In the genomic region with DNA sequence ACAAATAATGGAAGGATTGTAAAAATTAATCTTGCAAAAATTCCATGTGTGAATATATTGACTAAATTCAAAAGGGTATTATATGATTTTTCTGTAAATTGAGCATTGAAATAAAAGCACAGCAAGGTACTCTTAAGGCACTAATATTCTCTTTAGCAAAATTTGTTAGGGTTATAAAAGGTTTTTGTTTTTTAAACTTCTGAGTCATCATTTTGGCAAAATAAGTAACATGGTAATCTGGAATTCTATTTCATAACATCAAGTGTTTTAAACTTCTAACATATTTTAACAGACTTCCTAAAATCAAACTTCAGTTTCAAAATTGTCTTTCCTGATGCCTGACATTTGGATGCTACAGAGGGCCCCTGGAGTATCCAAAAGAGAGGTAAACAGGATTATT, we compare ENCODE assay signal across 32 cellular contexts.
"Had no signal": no experiment of that assay in that cellular context is flagged by ENCODE, and none has a peak within 500 bp of the region (broad histone marks: within the 10 kb centered on the region; RNA-seq: fewer than 3 reads in every experiment).

No MANE protein-coding gene starts in this region.

- FAIRE-seq: frontal cortex had no signal

- H3K36me3 Mint-ChIP-seq: brain had no signal

- H3K36me3 ChIP-seq: ascending aorta, breast epithelium, cardiac muscle cell had no signal

- H3K27ac Mint-ChIP-seq: activated CD4-positive, alpha-beta memory T cell treated with anti-CD3 and anti-CD28 coated beads, Interleukin-2, amount 10 ng/mL, durations not matched to agents 7 days and 5 days; activated CD4-positive, alpha-beta T cell treated with anti-CD3 and anti-CD28 coated beads, Interleukin-2, amount 10 ng/mL, durations not matched to agents 7 days and 5 days; activated naive CD4-positive, alpha-beta T cell treated with anti-CD3 and anti-CD28 coated beads, Interleukin-2, amount 10 ng/mL, durations not matched to agents 7 days and 5 days; activated naive CD4-positive, alpha-beta T cell treated with anti-CD3 and anti-CD28 coated beads, Interleukin-2, amount 50 U/mL, for 72 hours; activated naive CD8-positive, alpha-beta T cell treated with anti-CD3 and anti-CD28 coated beads, Interleukin-2, amount 10 ng/mL, durations not matched to agents 7 days and 5 days; activated T-cell treated with anti-CD3 and anti-CD28 coated beads, Interleukin-2, amount 50 U/mL, for 24 hours; activated T-cell treated with anti-CD3 and anti-CD28 coated beads, Interleukin-2, amount 50 U/mL, for 72 hours; brain; dendritic cell treated with granulocyte-macrophage colony-stimulating factor and Interleukin-4, amounts not matched to agents 40 ng/mL and 50 ng/mL, for 4 days; endodermal cell; WTC11 had no signal

- H3K4me3 ChIP-seq: ascending aorta, breast epithelium, cardiac muscle cell, coronary artery, dorsolateral prefrontal cortex had no signal

- H3K4me1 ChIP-seq: ascending aorta, breast epithelium had no signal

- DNase-seq: activated CD4-positive, alpha-beta memory T cell treated with anti-CD3 and anti-CD28 coated beads, Interleukin-2, amount 10 ng/mL, durations not matched to agents 7 days and 5 days; activated CD4-positive, alpha-beta T cell treated with anti-CD3 and anti-CD28 coated beads for 1 hour; activated CD4-positive, alpha-beta T cell treated with anti-CD3 and anti-CD28 coated beads for 4 hours; activated CD4-positive, alpha-beta T cell treated with anti-CD3 and anti-CD28 coated beads, Interleukin-2, amount 10 ng/mL, durations not matched to agents 7 days and 5 days; activated CD4-positive, alpha-beta T cell treated with anti-CD3 and anti-CD28 coated beads, Interleukin-2, amount 50 U/mL, for 4 hours; activated CD8-positive, alpha-beta memory T cell treated with anti-CD3 and anti-CD28 coated beads, Interleukin-2, amount 50 U/mL, for 48 hours; activated gamma-delta T cell; activated naive CD4-positive, alpha-beta T cell; activated naive CD4-positive, alpha-beta T cell treated with anti-CD3 and anti-CD28 coated beads, Interleukin-2, amount 10 ng/mL, durations not matched to agents 7 days and 5 days; activated naive CD8-positive, alpha-beta T cell treated with anti-CD3 and anti-CD28 coated beads, Interleukin-2, amount 10 ng/mL, durations not matched to agents 7 days and 5 days; activated T-cell treated with anti-CD3 and anti-CD28 coated beads for 4 hours; activated T-cell treated with anti-CD3 and anti-CD28 coated beads, Interleukin-2, amount 50 U/mL, for 24 hours; activated T-cell treated with anti-CD3 and anti-CD28 coated beads, Interleukin-2, amount 50 U/mL, for 72 hours; central memory CD4-positive, alpha-beta T cell; cerebellar nuclear complex; dorsolateral prefrontal cortex; effector memory CD4-positive, alpha-beta T cell; endodermal cell; foreskin fibroblast; head of caudate nucleus; T-helper 2 cell had no signal

- H3K27ac ChIP-seq: ascending aorta, breast epithelium, cardiac muscle cell, coronary artery, dorsolateral prefrontal cortex, VCaP had no signal

- H3K27me3 ChIP-seq: ascending aorta, breast epithelium, cardiac muscle cell had no signal

- H3K4me3 Mint-ChIP-seq: activated CD4-positive, alpha-beta memory T cell treated with anti-CD3 and anti-CD28 coated beads, Interleukin-2, amount 10 ng/mL, durations not matched to agents 7 days and 5 days; activated CD4-positive, alpha-beta T cell treated with anti-CD3 and anti-CD28 coated beads, Interleukin-2, amount 10 ng/mL, durations not matched to agents 7 days and 5 days; activated naive CD4-positive, alpha-beta T cell treated with anti-CD3 and anti-CD28 coated beads, Interleukin-2, amount 10 ng/mL, durations not matched to agents 7 days and 5 days; activated naive CD8-positive, alpha-beta T cell treated with anti-CD3 and anti-CD28 coated beads, Interleukin-2, amount 10 ng/mL, durations not matched to agents 7 days and 5 days; activated T-cell treated with anti-CD3 and anti-CD28 coated beads, Interleukin-2, amount 50 U/mL, for 24 hours; activated T-cell treated with anti-CD3 and anti-CD28 coated beads, Interleukin-2, amount 50 U/mL, for 72 hours; brain; dendritic cell treated with granulocyte-macrophage colony-stimulating factor and Interleukin-4, amounts not matched to agents 40 ng/mL and 50 ng/mL, for 4 days; endodermal cell; WTC11 had no signal

- H3K4me1 Mint-ChIP-seq: brain, endodermal cell had no signal

- ATAC-seq: activated naive CD4-positive, alpha-beta T cell treated with anti-CD3 and anti-CD28 coated beads, Interleukin-2, amount 50 U/mL, for 72 hours; activated T-cell treated with anti-CD3 and anti-CD28 coated beads, Interleukin-2, amount 50 U/mL, for 72 hours; esophagus mucosa; WTC11 had no signal

- H3K27me3 Mint-ChIP-seq: activated CD4-positive, alpha-beta memory T cell treated with anti-CD3 and anti-CD28 coated beads, Interleukin-2, amount 10 ng/mL, durations not matched to agents 7 days and 5 days; activated T-cell treated with anti-CD3 and anti-CD28 coated beads, Interleukin-2, amount 50 U/mL, for 24 hours; brain had no signal
